In genomic region chr11:2200957-2201519, GRCh38 we compare ENCODE assay signal across 22 cellular contexts. TPM values are rescaled to one million over a fixed set of nuclear protein-coding genes. Genes with fewer than 3 reads are reported as not detected.
DNase-seq lines count a peak whose midpoint lies in the region; ATAC-seq and TF ChIP-seq lines count a peak whose summit lies in the region.
"Had no signal": no experiment of that assay in that cellular context is flagged by ENCODE, and none has a peak within 500 bp of the region (broad histone marks: within the 10 kb centered on the region; RNA-seq: fewer than 3 reads in every experiment).

No MANE protein-coding gene starts in this region.

- no peak for TF ChIP-seq CTCF in HEK293 (tag by site-specific recombination; IDR thresholded peaks at IDR 0.05)
- TF ChIP-seq CTCF in neural progenitor cell (IDR thresholded peaks at IDR 0.05) = no peak
- no peak for TF ChIP-seq CTCF in type B pancreatic cell (conservative IDR thresholded peaks at IDR 0.05)
- TF ChIP-seq CTCF in Peyer's patch (IDR thresholded peaks at IDR 0.05) = no peak

- no peaks in the 10 kb centered on the region for H3K79me2 ChIP-seq in neural progenitor cell (ENCODE audit: low read depth)

- H3K36me3 Mint-ChIP-seq in CD4-positive, CD25-positive, alpha-beta regulatory T cell = no peaks in the 10 kb centered on the region
- H3K36me3 Mint-ChIP-seq in neural progenitor cell = no peaks in the 10 kb centered on the region
- no peaks in the 10 kb centered on the region for H3K36me3 Mint-ChIP-seq in type B pancreatic cell
- H3K36me3 Mint-ChIP-seq: CD14-positive monocyte; CD4-positive, alpha-beta memory T cell had no signal

- peaks cover 0 to 12% (median 6%) of the 10 kb centered on the region in 4 donors for H3K4me1 Mint-ChIP-seq in CD4-positive, CD25-positive, alpha-beta regulatory T cell
- peaks cover 10% of the 10 kb centered on the region for H3K4me1 Mint-ChIP-seq in neural progenitor cell
- peaks cover 4% of the 10 kb centered on the region for H3K4me1 Mint-ChIP-seq in type B pancreatic cell (ENCODE audit: unreplicated experiment)

- peak overlapping the region in 2 of 3 donors; percentile 48 to 91 for H3K27ac Mint-ChIP-seq in CD4-positive, CD25-positive, alpha-beta regulatory T cell
- H3K27ac Mint-ChIP-seq in neural progenitor cell (no peak overlapping the region), type B pancreatic cell (peak overlapping the region; percentile 25)
- H3K27ac Mint-ChIP-seq: CD14-positive monocyte had no signal

- no peak for DNase-seq in CD4-positive, CD25-positive, alpha-beta regulatory T cell
- DNase-seq in neural progenitor cell (ENCODE audit: low spot score) (no peak), type B pancreatic cell (ENCODE audit: extremely low spot score, unreplicated experiment) (no peak), Peyer's patch (no peak)
- DNase-seq in activated naive CD4-positive, alpha-beta T cell treated with anti-CD3 and anti-CD28 coated beads, Interleukin-2, amount 50 U/mL, for 16 hours = no peak
- DNase-seq in stimulated activated CD4-positive, alpha-beta T cell treated with anti-CD3 and anti-CD28 coated beads, Interleukin-2, amount 100 ng/mL, for 24 hours = no peak
- DNase-seq: 8988T, ACHN, AML-193, BE2C, COR-L47, DMS153, DND-41, GM23248, H7, HCEC 1CT had no signal

- no peak overlapping the region for H3K9ac ChIP-seq in neural progenitor cell
- H3K9ac ChIP-seq: BLaER1 treated with 17β-estradiol and CSF1 and Interleukin-3, amounts not matched to agents 10 nM and 100 nM; GM23248 had no signal

- H3K9me3 Mint-ChIP-seq in CD4-positive, CD25-positive, alpha-beta regulatory T cell = peaks cover 0 to 2% (median 0%) of the 10 kb centered on the region in 7 donors
- peaks cover 5% of the 10 kb centered on the region for H3K9me3 Mint-ChIP-seq in neural progenitor cell
- peaks cover 5% of the 10 kb centered on the region for H3K9me3 Mint-ChIP-seq in type B pancreatic cell

- H3K36me3 ChIP-seq in CD4-positive, CD25-positive, alpha-beta regulatory T cell (ENCODE audit: control insufficient read depth, insufficient read depth, low read length) = no peaks in the 10 kb centered on the region
- H3K36me3 ChIP-seq in HEK293 (ENCODE audit: control insufficient read depth in 2 of 2, insufficient read depth in 1 of 2, low read length in 2 of 2) = no peaks in the 10 kb centered on the region
- H3K36me3 ChIP-seq in neural progenitor cell = no peaks in the 10 kb centered on the region
- no peaks in the 10 kb centered on the region for H3K36me3 ChIP-seq in Peyer's patch
- H3K36me3 ChIP-seq: BE2C; BLaER1 treated with 17β-estradiol and CSF1 and Interleukin-3, amounts not matched to agents 10 nM and 100 nM had no signal

- H3K27ac ChIP-seq in CD4-positive, CD25-positive, alpha-beta regulatory T cell (ENCODE audit: insufficient read depth, low read length, poor library complexity, severe bottlenecking) = no peak overlapping the region
- H3K27ac ChIP-seq in HEK293 (ENCODE audit: extremely low read depth, low read depth, low read length) = no peak overlapping the region
- H3K27ac ChIP-seq in neural progenitor cell = no peak overlapping the region
- no peak overlapping the region for H3K27ac ChIP-seq in Peyer's patch
- H3K27ac ChIP-seq: A549; BLaER1 treated with 17β-estradiol and CSF1 and Interleukin-3, amounts not matched to agents 10 nM and 100 nM; GM23248 had no signal

- no peaks in the 10 kb centered on the region for H4K20me1 ChIP-seq in neural progenitor cell (ENCODE audit: low read depth)

- H3K27me3 ChIP-seq in CD4-positive, CD25-positive, alpha-beta regulatory T cell (ENCODE audit: control insufficient read depth, insufficient read depth, low read length) = no peaks in the 10 kb centered on the region
- H3K27me3 ChIP-seq in neural progenitor cell = peaks cover 9% of the 10 kb centered on the region
- no peaks in the 10 kb centered on the region for H3K27me3 ChIP-seq in Peyer's patch
- H3K27me3 ChIP-seq: BE2C had no signal

- H3K4me3 ChIP-seq in CD4-positive, CD25-positive, alpha-beta regulatory T cell (ENCODE audit: low read depth, low read length) = no peak overlapping the region
- no peak overlapping the region for H3K4me3 ChIP-seq in HEK293 (ENCODE audit: low read depth, low read length)
- no peak overlapping the region for H3K4me3 ChIP-seq in neural progenitor cell
- H3K4me3 ChIP-seq in Peyer's patch = no peak overlapping the region
- H3K4me3 ChIP-seq: A549; BLaER1 treated with 17β-estradiol and CSF1 and Interleukin-3, amounts not matched to agents 10 nM and 100 nM; GM23248 had no signal

- POLR2A ChIA-PET in HEK293 (lab: Yijun Ruan, JAX) = no interaction called here

- ATAC-seq in CD4-positive, CD25-positive, alpha-beta regulatory T cell (ENCODE audit: low read depth in 2 of 2) = no peak
- ATAC-seq: A549 had no signal

- H3K4me2 ChIP-seq in neural progenitor cell = no peak overlapping the region
- H3K4me2 ChIP-seq: A549 had no signal

- H3K27me3 Mint-ChIP-seq in CD4-positive, CD25-positive, alpha-beta regulatory T cell = peaks cover 4% of the 10 kb centered on the region
- H3K27me3 Mint-ChIP-seq in neural progenitor cell (ENCODE audit: insufficient read depth, low read depth) (peaks cover 14% of the 10 kb centered on the region), type B pancreatic cell (peaks cover 11% of the 10 kb centered on the region)

- H3F3A ChIP-seq in neural progenitor cell (ENCODE audit: low read depth) = no peaks in the 10 kb centered on the region

- no peaks in the 10 kb centered on the region for H3K9me3 ChIP-seq in CD4-positive, CD25-positive, alpha-beta regulatory T cell (ENCODE audit: control insufficient read depth in 2 of 2, low read length in 2 of 2)
- no peaks in the 10 kb centered on the region for H3K9me3 ChIP-seq in HEK293 (ENCODE audit: control insufficient read depth, insufficient read depth, low read depth, low read length)
- H3K9me3 ChIP-seq in neural progenitor cell (ENCODE audit: low read depth) = no peaks in the 10 kb centered on the region
- H3K9me3 ChIP-seq in Peyer's patch = no peaks in the 10 kb centered on the region
- H3K9me3 ChIP-seq: A549, BE2C had no signal

- no peak for TF ChIP-seq POLR2A in Peyer's patch (IDR thresholded peaks at IDR 0.05)

- CTCF ChIA-PET in HEK293 (lab: Yijun Ruan, JAX) = interaction anchor here (1.9 kb wide), 1 partner anchor 219 kb away, joined by 13 read pairs; no protein-coding TSS in a partner anchor

- no peaks in the 10 kb centered on the region for H3K4me1 ChIP-seq in CD4-positive, CD25-positive, alpha-beta regulatory T cell (ENCODE audit: control insufficient read depth, insufficient read depth, low read length, poor library complexity, severe bottlenecking)
- H3K4me1 ChIP-seq in HEK293 (ENCODE audit: control insufficient read depth, insufficient read depth, low read length) (no peaks in the 10 kb centered on the region), neural progenitor cell (no peaks in the 10 kb centered on the region), Peyer's patch (peaks cover 0 to 24% (median 0%) of the 10 kb centered on the region in 4 donors)
- H3K4me1 ChIP-seq: A549 had no signal

- no peak overlapping the region for H3K4me3 Mint-ChIP-seq in CD4-positive, CD25-positive, alpha-beta regulatory T cell
- H3K4me3 Mint-ChIP-seq in neural progenitor cell (peak overlapping the region; percentile 8), type B pancreatic cell (no peak overlapping the region)
- H3K4me3 Mint-ChIP-seq: CD14-positive monocyte; CD4-positive, alpha-beta memory T cell had no signal

- H2AFZ ChIP-seq in neural progenitor cell (replicated peaks) = no peak overlapping the region
- H2AFZ ChIP-seq: GM23248 had no signal

TF ChIP-seq in HEK293, 187 proteins besides CTCF, POLR2A, EP300 and RAD21:
- TF ChIP-seq ZNF26 (tag by site-specific recombination; IDR thresholded peaks at IDR 0.05) (peak; percentile 92), ZBTB17 (tag by site-specific recombination; IDR thresholded peaks at IDR 0.05) (peak; percentile 92), ZNF658 (tag by site-specific recombination; IDR thresholded peaks at IDR 0.05) (no peak), ZNF302 (tag by site-specific recombination; IDR thresholded peaks at IDR 0.05; ENCODE audit: low read depth) (no peak), ZNF366 (tag by site-specific recombination; conservative IDR thresholded peaks at IDR 0.05) (peak; percentile 98), ZSCAN30 (tag by site-specific recombination; IDR thresholded peaks at IDR 0.05) (no peak)

RNA-seq across cellular contexts. Expression of gene TH, which starts 29.4 kb away (rescaled TPM):
- total RNA-seq in CD4-positive, CD25-positive, alpha-beta regulatory T cell = not detected
- not detected for polyA plus RNA-seq in CD4-positive, CD25-positive, alpha-beta regulatory T cell
- 2.0 and 6.2 TPM in 2 replicates for total RNA-seq in neural progenitor cell (ENCODE audit: low replicate concordance)
- total RNA-seq in type B pancreatic cell (ENCODE audit: low replicate concordance) = 2.2 and 11.1 TPM in 2 replicates
- 1 to 10 TPM in 1 of 4 donors, not detected in 3; 1.7 TPM for total RNA-seq in Peyer's patch
- total RNA-seq: CD4-positive, alpha-beta memory T cell; GM23248; H1; H7 had no signal
- polyA plus RNA-seq: A549; CD14-positive monocyte; CD4-positive, alpha-beta memory T cell; GM23248 had no signal

RNA-seq across cellular contexts. Expression of gene INS, which starts 40.0 kb away (rescaled TPM):
- total RNA-seq in CD4-positive, CD25-positive, alpha-beta regulatory T cell = not detected
- not detected for polyA plus RNA-seq in CD4-positive, CD25-positive, alpha-beta regulatory T cell
- total RNA-seq in neural progenitor cell (ENCODE audit: low replicate concordance) (not detected in 2 replicates), type B pancreatic cell (ENCODE audit: low replicate concordance) (1,584 and 3,976 TPM in 2 replicates), Peyer's patch (not detected)
- total RNA-seq: CD4-positive, alpha-beta memory T cell; GM23248; H1; H7 had no signal
- polyA plus RNA-seq: A549; CD14-positive monocyte; CD4-positive, alpha-beta memory T cell; GM23248; H1 had no signal

Comparison
In these comparisons a context has a peak if more than half of its experiments do, and no peak if none do; other contexts are left out.
1. RNA of gene INS, which starts 40.0 kb away (total RNA-seq): 1,584 to 3,976 TPM in type B pancreatic cell; not detected in CD4-positive, CD25-positive, alpha-beta regulatory T cell (single experiment), not detected in neural progenitor cell and not detected in Peyer's patch; every median in the first group is over 100 times any median in the second.